10 cellular contexts compared by ENCODE assay signal in genomic region chr13:99895428-99895998, GRCh38.
DNase-seq lines count a peak whose midpoint lies in the region; ATAC-seq and TF ChIP-seq lines count a peak whose summit lies in the region.
"Had no signal": no experiment of that assay in that cellular context is flagged by ENCODE, and none has a peak within 500 bp of the region (broad histone marks: within the 10 kb centered on the region; RNA-seq: fewer than 3 reads in every experiment).

No MANE protein-coding gene starts in this region.

- H3K36me3 ChIP-seq in HUES64 (ENCODE audit: insufficient read depth, low read length) (no peaks in the 10 kb centered on the region), duodenal mucosa (ENCODE audit: control insufficient read depth in 1 of 2, insufficient read depth in 2 of 2, low read length in 2 of 2) (no peaks in the 10 kb centered on the region), neural progenitor cell (no peaks in the 10 kb centered on the region)

- H3K27me3 ChIP-seq in HUES64 (ENCODE audit: insufficient read depth, low read length) = peaks cover 50% of the 10 kb centered on the region
- H3K27me3 ChIP-seq in duodenal mucosa (ENCODE audit: control insufficient read depth in 1 of 2, insufficient read depth in 2 of 2, low read length in 2 of 2) = peaks cover 7 to 23% of the 10 kb centered on the region in 2 donors
- H3K27me3 ChIP-seq in neural progenitor cell = peaks cover 19% of the 10 kb centered on the region

- TF ChIP-seq CTCF in neural progenitor cell (IDR thresholded peaks at IDR 0.05) = no peak

- no peaks in the 10 kb centered on the region for H4K20me1 ChIP-seq in neural progenitor cell (ENCODE audit: low read depth)

- 14% methylated on average over 56 of the region's 56 CpGs for WGBS in HUES64

- H3K4me3 Mint-ChIP-seq in neural progenitor cell = no peak overlapping the region

- H3K9me3 ChIP-seq in HUES64 (ENCODE audit: insufficient read depth, low read depth, low read length) (no peaks in the 10 kb centered on the region), duodenal mucosa (ENCODE audit: control insufficient read depth in 1 of 2, low read length in 2 of 2) (no peaks in the 10 kb centered on the region), neural progenitor cell (ENCODE audit: low read depth) (no peaks in the 10 kb centered on the region)

- H2AFZ ChIP-seq in neural progenitor cell (replicated peaks) = no peak overlapping the region

- DNase-seq in ACHN = peak; percentile 4
- peak; percentile 29 for DNase-seq in neural progenitor cell (ENCODE audit: low spot score)
- no peak for DNase-seq in stimulated activated naive CD4-positive, alpha-beta T cell treated with Interleukin-2 at 50 U/mL for 16 hours (lab: John Stamatoyannopoulos, UW)
- no peak for DNase-seq in NCI-H82 treated with DMSO at 0.1 percent for 48 hours (lab: John Stamatoyannopoulos, UW; ENCODE audit: unreplicated experiment)
- no peak for DNase-seq in SK-N-DZ (ENCODE audit: low spot score)
- DNase-seq: NCI-H146 had no signal

- H3K4me1 ChIP-seq in HUES64 (ENCODE audit: insufficient read depth, low read length) (peaks cover 39% of the 10 kb centered on the region), duodenal mucosa (ENCODE audit: control insufficient read depth in 1 of 2, insufficient read depth in 2 of 2, low read length in 2 of 2) (peaks cover 0 to 5% of the 10 kb centered on the region in 2 donors), neural progenitor cell (peaks cover 63% of the 10 kb centered on the region)

- peaks cover 59% of the 10 kb centered on the region for H3F3A ChIP-seq in neural progenitor cell (ENCODE audit: low read depth)

- ATAC-seq in HG03108 (IDR thresholded peaks at IDR 0.05; ENCODE audit: unreplicated experiment) = no peak
- ATAC-seq: HCT116 had no signal

- in situ Hi-C loops in ACHN (cut with HindIII; ENCODE audit: low pct_ligation_motif_present, low pct_unique_long_range_greater_than_20kb, low sequenced_read_pairs) = no loop called here

- H3K4me2 ChIP-seq in neural progenitor cell = peak overlapping the region; percentile 59

- peaks cover 13% of the 10 kb centered on the region for H3K27me3 Mint-ChIP-seq in neural progenitor cell (ENCODE audit: insufficient read depth, low read depth)

- H3K9ac ChIP-seq in HUES64 (ENCODE audit: low read depth, low read length) = peak overlapping the region; percentile 54
- H3K9ac ChIP-seq in duodenal mucosa (ENCODE audit: low read depth in 1 of 2, low read length in 2 of 2) = peak overlapping the region; percentile 54 to 57
- no peak overlapping the region for H3K9ac ChIP-seq in neural progenitor cell

- H3K4me1 Mint-ChIP-seq in neural progenitor cell = peaks cover 61% of the 10 kb centered on the region

- H3K36me3 Mint-ChIP-seq in neural progenitor cell = peaks cover 37% of the 10 kb centered on the region

- H3K27ac Mint-ChIP-seq in neural progenitor cell = no peak overlapping the region

- H3K4me3 ChIP-seq in HUES64 (ENCODE audit: low read length) = peak overlapping the region; percentile 49
- H3K4me3 ChIP-seq in duodenal mucosa (ENCODE audit: low read depth in 1 of 2, low read length in 2 of 2) = peak overlapping the region; percentile 73 to 78
- H3K4me3 ChIP-seq in neural progenitor cell = peak overlapping the region; percentile 31

- H3K79me2 ChIP-seq in neural progenitor cell (ENCODE audit: low read depth) = no peaks in the 10 kb centered on the region

- no peak overlapping the region for H3K27ac ChIP-seq in HUES64 (ENCODE audit: low read depth, low read length)
- no peak overlapping the region for H3K27ac ChIP-seq in duodenal mucosa (ENCODE audit: low read depth, low read length)
- no peak overlapping the region for H3K27ac ChIP-seq in neural progenitor cell

- peaks cover 21% of the 10 kb centered on the region for H3K9me3 Mint-ChIP-seq in neural progenitor cell

Comparison
In these comparisons a context has a peak if more than half of its experiments do, and no peak if none do; other contexts are left out.
1. DNase-seq: peak in ACHN (single experiment) and neural progenitor cell (single experiment); none in stimulated activated naive CD4-positive, alpha-beta T cell treated with Interleukin-2 at 50 U/mL for 16 hours (single experiment), NCI-H82 treated with DMSO at 0.1 percent for 48 hours (single experiment) and SK-N-DZ (single experiment).
2. Peak in every context shown above with its lines, with median percentiles within 50 percentile points of each other: H3K4me3 ChIP-seq.